11 cellular contexts compared by ENCODE assay signal in genomic region chr12:120093592-120094355, GRCh38. TPM values are rescaled to one million over a fixed set of nuclear protein-coding genes. Genes with fewer than 3 reads are reported as not detected.
DNase-seq lines count a peak whose midpoint lies in the region; ATAC-seq and TF ChIP-seq lines count a peak whose summit lies in the region.
"Had no signal": no experiment of that assay in that cellular context is flagged by ENCODE, and none has a peak within 500 bp of the region (broad histone marks: within the 10 kb centered on the region; RNA-seq: fewer than 3 reads in every experiment).

No MANE protein-coding gene starts in this region.

- peaks cover 3% of the 10 kb centered on the region for H3K4me1 ChIP-seq in endodermal cell (ENCODE audit: control insufficient read depth, insufficient read depth, low read length)
- H3K4me1 ChIP-seq: breast epithelium had no signal

- intact Hi-C loops in activated CD4-positive, alpha-beta memory T cell treated with anti-CD3 and anti-CD28 coated beads for 36 hours (cut with micrococcal nuclease) = no loop called here

- no peak for DNase-seq in activated CD4-positive, alpha-beta memory T cell treated with anti-CD3 and anti-CD28 coated beads for 36 hours
- DNase-seq in activated CD4-positive, alpha-beta memory T cell treated with anti-CD3 and anti-CD28 coated beads, Interleukin-2, amount 10 ng/mL, durations not matched to agents 7 days and 5 days = no peak
- DNase-seq in NCI-H82 treated with DMSO at 0.1 percent for 48 hours (lab: John Stamatoyannopoulos, UW; ENCODE audit: unreplicated experiment) = peak; percentile 8
- DNase-seq in endodermal cell = peak; percentile 93
- DNase-seq in progenitor cell of endocrine pancreas (ENCODE audit: low spot score, unreplicated experiment) = no peak
- no peak for DNase-seq in OCI-M1 (lab: John Stamatoyannopoulos, UW)
- DNase-seq in KBM-7 = no peak
- DNase-seq: gastrocnemius medialis had no signal

- TF ChIP-seq CTCF in endodermal cell (conservative IDR thresholded peaks at IDR 0.05) (no peak), progenitor cell of endocrine pancreas (IDR thresholded peaks at IDR 0.05; ENCODE audit: unreplicated experiment) (no peak)

- 39 to 49% methylated on average over 4 to 16 of the region's 17 CpGs for WGBS in endodermal cell (ENCODE audit: insufficient coverage in 1 of 2, insufficient read length in 1 of 2), 2 experiments

- H3K9ac ChIP-seq in endodermal cell (ENCODE audit: extremely low read depth, low read length, poor library complexity, severe bottlenecking) = no peak overlapping the region

- H3K27ac ChIP-seq in endodermal cell (ENCODE audit: low read depth, low read length) = peak overlapping the region; percentile 87
- H3K27ac ChIP-seq: breast epithelium, gastrocnemius medialis had no signal

- H3K27ac Mint-ChIP-seq in activated CD4-positive, alpha-beta memory T cell treated with anti-CD3 and anti-CD28 coated beads for 36 hours = peak overlapping the region; percentile 42
- no peak overlapping the region for H3K27ac Mint-ChIP-seq in activated CD4-positive, alpha-beta memory T cell treated with anti-CD3 and anti-CD28 coated beads, Interleukin-2, amount 10 ng/mL, durations not matched to agents 7 days and 5 days
- H3K27ac Mint-ChIP-seq in endodermal cell (peak overlapping the region; percentile 69), progenitor cell of endocrine pancreas (peak overlapping the region; percentile 67)

- H3K27me3 ChIP-seq in endodermal cell (ENCODE audit: control insufficient read depth, insufficient read depth, low read length, poor library complexity, severe bottlenecking) = no peaks in the 10 kb centered on the region
- H3K27me3 ChIP-seq: breast epithelium, gastrocnemius medialis had no signal

- no peak for ATAC-seq in HG03097 (IDR thresholded peaks at IDR 0.05; ENCODE audit: low FRiP score, unreplicated experiment)
- ATAC-seq: gastrocnemius medialis, mucosa of descending colon had no signal

- no peaks in the 10 kb centered on the region for H3K4me1 Mint-ChIP-seq in activated CD4-positive, alpha-beta memory T cell treated with anti-CD3 and anti-CD28 coated beads for 36 hours (ENCODE audit: low read depth)
- H3K4me1 Mint-ChIP-seq in activated CD4-positive, alpha-beta memory T cell treated with anti-CD3 and anti-CD28 coated beads, Interleukin-2, amount 10 ng/mL, durations not matched to agents 7 days and 5 days = peaks cover 3% of the 10 kb centered on the region
- H3K4me1 Mint-ChIP-seq in endodermal cell (peaks cover 2% of the 10 kb centered on the region), progenitor cell of endocrine pancreas (ENCODE audit: low read depth) (no peaks in the 10 kb centered on the region)

- in situ Hi-C loops in KBM-7 (cut with MboI; ENCODE audit: low pct_unique_long_range_greater_than_20kb, low sequenced_read_pairs) = no loop called here

- H3K4me3 ChIP-seq in endodermal cell (ENCODE audit: low read length) = no peak overlapping the region
- H3K4me3 ChIP-seq: breast epithelium, gastrocnemius medialis, mucosa of descending colon had no signal

- CTCF ChIA-PET in activated CD4-positive, alpha-beta memory T cell treated with anti-CD3 and anti-CD28 coated beads for 36 hours (lab: Charles Lee) = no interaction called here
- CTCF ChIA-PET in activated CD4-positive, alpha-beta memory T cell treated with anti-CD3 and anti-CD28 coated beads, Interleukin-2, amount 10 ng/mL, durations not matched to agents 7 days and 5 days (lab: Charles Lee) = no interaction called here

- no peaks in the 10 kb centered on the region for H3K9me3 ChIP-seq in endodermal cell (ENCODE audit: control insufficient read depth, low read length)
- H3K9me3 ChIP-seq: breast epithelium, gastrocnemius medialis, mucosa of descending colon had no signal

- no peaks in the 10 kb centered on the region for H3K27me3 Mint-ChIP-seq in activated CD4-positive, alpha-beta memory T cell treated with anti-CD3 and anti-CD28 coated beads for 36 hours
- no peaks in the 10 kb centered on the region for H3K27me3 Mint-ChIP-seq in activated CD4-positive, alpha-beta memory T cell treated with anti-CD3 and anti-CD28 coated beads, Interleukin-2, amount 10 ng/mL, durations not matched to agents 7 days and 5 days
- H3K27me3 Mint-ChIP-seq in endodermal cell (ENCODE audit: insufficient read depth) (no peaks in the 10 kb centered on the region), progenitor cell of endocrine pancreas (no peaks in the 10 kb centered on the region)

- peaks cover 23% of the 10 kb centered on the region for H3K36me3 ChIP-seq in endodermal cell (ENCODE audit: control insufficient read depth, insufficient read depth, low read length)
- H3K36me3 ChIP-seq: breast epithelium had no signal

- H3K9me3 Mint-ChIP-seq in activated CD4-positive, alpha-beta memory T cell treated with anti-CD3 and anti-CD28 coated beads for 36 hours = no peaks in the 10 kb centered on the region
- no peaks in the 10 kb centered on the region for H3K9me3 Mint-ChIP-seq in activated CD4-positive, alpha-beta memory T cell treated with anti-CD3 and anti-CD28 coated beads, Interleukin-2, amount 10 ng/mL, durations not matched to agents 7 days and 5 days
- no peaks in the 10 kb centered on the region for H3K9me3 Mint-ChIP-seq in endodermal cell
- no peaks in the 10 kb centered on the region for H3K9me3 Mint-ChIP-seq in progenitor cell of endocrine pancreas (ENCODE audit: low read depth)

- peaks cover 33% of the 10 kb centered on the region for H3K36me3 Mint-ChIP-seq in activated CD4-positive, alpha-beta memory T cell treated with anti-CD3 and anti-CD28 coated beads for 36 hours
- peaks cover 46% of the 10 kb centered on the region for H3K36me3 Mint-ChIP-seq in activated CD4-positive, alpha-beta memory T cell treated with anti-CD3 and anti-CD28 coated beads, Interleukin-2, amount 10 ng/mL, durations not matched to agents 7 days and 5 days (ENCODE audit: low read depth)
- H3K36me3 Mint-ChIP-seq in endodermal cell (ENCODE audit: low read depth) (peaks cover 32% of the 10 kb centered on the region), progenitor cell of endocrine pancreas (ENCODE audit: insufficient read depth) (peaks cover 2% of the 10 kb centered on the region)

- H3K4me3 Mint-ChIP-seq in activated CD4-positive, alpha-beta memory T cell treated with anti-CD3 and anti-CD28 coated beads for 36 hours = no peak overlapping the region
- H3K4me3 Mint-ChIP-seq in activated CD4-positive, alpha-beta memory T cell treated with anti-CD3 and anti-CD28 coated beads, Interleukin-2, amount 10 ng/mL, durations not matched to agents 7 days and 5 days = no peak overlapping the region
- H3K4me3 Mint-ChIP-seq in endodermal cell = no peak overlapping the region
- H3K4me3 Mint-ChIP-seq in progenitor cell of endocrine pancreas (ENCODE audit: low read depth) = no peak overlapping the region

- POLR2A ChIA-PET in activated CD4-positive, alpha-beta memory T cell treated with anti-CD3 and anti-CD28 coated beads for 36 hours (lab: Charles Lee) = interaction anchor here (0.9 to 1.2 kb wide), 2 partner anchors 22 to 104 kb away, joined by 3 read pairs; partner anchors contain the start of genes BICDL1 and RAB35
- POLR2A ChIA-PET in activated CD4-positive, alpha-beta memory T cell treated with anti-CD3 and anti-CD28 coated beads, Interleukin-2, amount 10 ng/mL, durations not matched to agents 7 days and 5 days (lab: Charles Lee) = interaction anchor here (1.6 kb wide), 1 partner anchor 21 kb away, joined by 5 read pairs; no protein-coding TSS in a partner anchor

RNA-seq across cellular contexts. Expression of gene RAB35, which starts 22.8 kb away (rescaled TPM):
- total RNA-seq in activated CD4-positive, alpha-beta memory T cell treated with anti-CD3 and anti-CD28 coated beads for 36 hours = 10 to 100 TPM; 62.1 to 66.4 TPM
- total RNA-seq in activated CD4-positive, alpha-beta memory T cell treated with anti-CD3 and anti-CD28 coated beads, Interleukin-2, amount 10 ng/mL, durations not matched to agents 7 days and 5 days = 10 to 100 TPM; 78.5 to 84.0 TPM
- 10 to 100 TPM; 32.4 to 36.6 TPM for total RNA-seq in endodermal cell
- polyA plus RNA-seq in endodermal cell (2013, experiment 1 of 2) = 25.7 TPM
- 28.0 TPM for polyA plus RNA-seq in endodermal cell (2013, experiment 2 of 2)
- 36.7 and 38.1 TPM in 2 replicates for total RNA-seq in progenitor cell of endocrine pancreas

Comparison
In these comparisons a context has a peak if more than half of its experiments do, and no peak if none do; other contexts are left out.
1. DNase-seq: peak in NCI-H82 treated with DMSO at 0.1 percent for 48 hours (single experiment) and endodermal cell (single experiment); none in activated CD4-positive, alpha-beta memory T cell treated with anti-CD3 and anti-CD28 coated beads for 36 hours (single experiment), activated CD4-positive, alpha-beta memory T cell treated with anti-CD3 and anti-CD28 coated beads, Interleukin-2, amount 10 ng/mL, durations not matched to agents 7 days and 5 days (single experiment), progenitor cell of endocrine pancreas (single experiment), OCI-M1 (single experiment) and KBM-7 (single experiment).